ENCODE assay signal across 9 cellular contexts in genomic region chr6:29631860-29632731, GRCh38. TPM values are rescaled to one million over a fixed set of nuclear protein-coding genes. Genes with fewer than 3 reads are reported as not detected.
A peak's percentile ranks its signal among the peaks of the same experiment; 100 is the strongest.
DNase-seq lines count a peak whose midpoint lies in the region; ATAC-seq, FAIRE-seq and TF ChIP-seq lines count a peak whose summit lies in the region.
"Had no signal": no experiment of that assay in that cellular context is flagged by ENCODE, and none has a peak within 500 bp of the region (broad histone marks: within the 10 kb centered on the region; RNA-seq: fewer than 3 reads in every experiment).

No MANE protein-coding gene starts in this region.

- peak overlapping the region; percentile 31 to 43 for H3K27ac ChIP-seq in ovary

- intact Hi-C loops in Right ventricle myocardium superior (cut with DNase I) (no loop called here), ovary (cut with DNase I) (no loop called here)

- TF ChIP-seq CTCF in ovary (IDR thresholded peaks at IDR 0.05) = no peak

- H3K4me3 ChIP-seq in ovary = peak overlapping the region; percentile 79

- no peaks in the 10 kb centered on the region for H3K27me3 ChIP-seq in ovary

- H3K9me3 ChIP-seq in ovary = no peaks in the 10 kb centered on the region

- DNase-seq in GM12891 (ENCODE audit: insufficient read length, low spot score) (peak; percentile 51), SK-MEL-5 (ENCODE audit: low read depth, low spot score) (peak; percentile 20), Right ventricle myocardium superior (peak; percentile 81), ovary (peak; percentile 71 to 81 (median 78)), dermis blood vessel endothelial cell (no peak)

- no peaks in the 10 kb centered on the region for H3K36me3 ChIP-seq in ovary

- peaks cover 11% of the 10 kb centered on the region for H3K4me1 ChIP-seq in ovary (ENCODE audit: insufficient read depth)

- H3K9me3 Mint-ChIP-seq in activated naive CD8-positive, alpha-beta T cell (ENCODE audit: low read depth) = no peaks in the 10 kb centered on the region

- no peak for TF ChIP-seq EP300 in ovary (IDR thresholded peaks at IDR 0.05)

- in situ Hi-C loops in SK-MEL-5 (cut with HindIII; ENCODE audit: low pct_unique_long_range_greater_than_20kb, low sequenced_read_pairs) = no loop called here

- peaks cover 45% of the 10 kb centered on the region for H3K4me1 Mint-ChIP-seq in activated naive CD8-positive, alpha-beta T cell (ENCODE audit: low read depth)

- H3K27me3 Mint-ChIP-seq in activated naive CD8-positive, alpha-beta T cell = no peaks in the 10 kb centered on the region

- WGBS in ovary, 3 donors = 3 to 4% (median 4%) methylated on average over 24 to 53 of the region's 53 CpGs

- ATAC-seq in HG03280 (IDR thresholded peaks at IDR 0.05; ENCODE audit: unreplicated experiment) = peak; percentile 27
- peak; percentile 46 for ATAC-seq in Right ventricle myocardium superior (ENCODE audit: poor library complexity)
- ATAC-seq in HG02973 (IDR thresholded peaks at IDR 0.05; ENCODE audit: unreplicated experiment) = no peak

- H3K36me3 Mint-ChIP-seq in activated naive CD8-positive, alpha-beta T cell = no peaks in the 10 kb centered on the region

- FAIRE-seq in GM12891 (lab: Jason Lieb, UNC) = peak; percentile 72

- peak overlapping the region; percentile 97 for H3K4me3 Mint-ChIP-seq in activated naive CD8-positive, alpha-beta T cell

- no peak for TF ChIP-seq POLR2A in GM12891 (IDR thresholded peaks at IDR 0.05; ENCODE audit: low read depth, low read length)
- no peak for TF ChIP-seq POLR2A in ovary (IDR thresholded peaks at IDR 0.05)

- peak overlapping the region; percentile 59 for H3K27ac Mint-ChIP-seq in activated naive CD8-positive, alpha-beta T cell

TF ChIP-seq in GM12891, 5 proteins besides CTCF, POLR2A, EP300 and RAD21:
- TF ChIP-seq PAX5 (IDR thresholded peaks at IDR 0.05; ENCODE audit: insufficient read depth, low read length, severe bottlenecking) (no peak), POLR2AphosphoS5 (IDR thresholded peaks at IDR 0.05; ENCODE audit: low read depth, low read length) (no peak), TAF1 (IDR thresholded peaks at IDR 0.05; ENCODE audit: low read depth, low read length) (no peak), SPI1 (IDR thresholded peaks at IDR 0.05; ENCODE audit: low read depth, low read length) (no peak), POU2F2 (IDR thresholded peaks at IDR 0.05; ENCODE audit: low read depth, low read length) (no peak)

RNA-seq across cellular contexts. Expression of gene GABBR1, which starts 0.9 kb away (rescaled TPM):
- 3.2 TPM for polyA plus RNA-seq in GM12891 (2012; ENCODE audit: low read depth, missing spikeins)
- 9.4 and 10.7 TPM in 2 replicates for total RNA-seq in SK-MEL-5 (2014; rRNA removed; shearing (Covaris generic))
- 14.9 and 20.3 TPM in 2 replicates for polyA plus RNA-seq in SK-MEL-5 (2015; cell fraction: cytosol; rRNA removed)
- polyA plus RNA-seq in SK-MEL-5 (2015; cell fraction: nucleus; rRNA removed) = 214 and 232 TPM in 2 replicates
- total RNA-seq in Right ventricle myocardium superior (18.4 TPM), ovary (10 to 100 TPM; 23.0 to 80.0 (median 58.0) TPM), dermis blood vessel endothelial cell (1.0 and 5.4 TPM in 2 replicates)
- 10 to 100 TPM; 41.3 to 48.5 TPM for polyA plus RNA-seq in ovary

RNA-seq across cellular contexts. Expression of gene MOG, which starts 24.8 kb away (rescaled TPM):
- 0.41 TPM for polyA plus RNA-seq in GM12891 (2012; ENCODE audit: low read depth, missing spikeins)
- not detected in 2 replicates for total RNA-seq in SK-MEL-5 (2014; rRNA removed; shearing (Covaris generic))
- polyA plus RNA-seq in SK-MEL-5 (2015; cell fraction: cytosol; rRNA removed) = 0.12 TPM in 1 of 2 replicates, not detected in the other
- polyA plus RNA-seq in SK-MEL-5 (2015; cell fraction: nucleus; rRNA removed) = not detected in 2 replicates
- total RNA-seq in Right ventricle myocardium superior = 10.3 TPM
- total RNA-seq in ovary = under 1 TPM in 1 of 7 donors, not detected in 6; 0.13 TPM
- polyA plus RNA-seq in ovary = under 1 TPM in 1 of 2 donors, not detected in 1; 0.05 TPM
- not detected in 2 replicates for total RNA-seq in dermis blood vessel endothelial cell
- total RNA-seq: dermis microvascular lymphatic vessel endothelial cell had no signal

RNA-seq across cellular contexts. Expression of gene OR2H2, which starts 47.2 kb away (rescaled TPM):
- not detected for polyA plus RNA-seq in GM12891 (2012; ENCODE audit: low read depth, missing spikeins)
- not detected in 2 replicates for total RNA-seq in SK-MEL-5 (2014; rRNA removed; shearing (Covaris generic))
- not detected in 2 replicates for polyA plus RNA-seq in SK-MEL-5 (2015; cell fraction: cytosol; rRNA removed)
- polyA plus RNA-seq in SK-MEL-5 (2015; cell fraction: nucleus; rRNA removed) = not detected in 2 replicates
- not detected for total RNA-seq in Right ventricle myocardium superior
- total RNA-seq in ovary = not detected
- polyA plus RNA-seq in ovary = not detected
- total RNA-seq in dermis blood vessel endothelial cell = not detected in 2 replicates
- total RNA-seq: dermis microvascular lymphatic vessel endothelial cell had no signal

RNA-seq across cellular contexts. Expression of gene ZFP57, which starts 48.9 kb away (rescaled TPM):
- 10.8 TPM for polyA plus RNA-seq in GM12891 (2012; ENCODE audit: low read depth, missing spikeins)
- total RNA-seq in SK-MEL-5 (2014; rRNA removed; shearing (Covaris generic)) = not detected in 2 replicates
- not detected in 2 replicates for polyA plus RNA-seq in SK-MEL-5 (2015; cell fraction: cytosol; rRNA removed)
- polyA plus RNA-seq in SK-MEL-5 (2015; cell fraction: nucleus; rRNA removed) = not detected in 2 replicates
- total RNA-seq in Right ventricle myocardium superior = not detected
- total RNA-seq in ovary = under 1 TPM in 2 of 7 donors, not detected in 5; 0.24 to 0.25 TPM
- under 1 TPM in 1 of 2 donors, not detected in 1; 0.13 TPM for polyA plus RNA-seq in ovary
- total RNA-seq in dermis blood vessel endothelial cell = 1.7 TPM in 1 of 2 replicates, not detected in the other

Comparison
In these comparisons a context has a peak if more than half of its experiments do, and no peak if none do; other contexts are left out.
1. RNA of gene MOG, which starts 24.8 kb away (total RNA-seq): 10.3 TPM in Right ventricle myocardium superior (single experiment); not detected in SK-MEL-5, 0.13 TPM in ovary and not detected in dermis blood vessel endothelial cell; every median in the first group is over 10 times any median in the second.